In the genomic region with DNA sequence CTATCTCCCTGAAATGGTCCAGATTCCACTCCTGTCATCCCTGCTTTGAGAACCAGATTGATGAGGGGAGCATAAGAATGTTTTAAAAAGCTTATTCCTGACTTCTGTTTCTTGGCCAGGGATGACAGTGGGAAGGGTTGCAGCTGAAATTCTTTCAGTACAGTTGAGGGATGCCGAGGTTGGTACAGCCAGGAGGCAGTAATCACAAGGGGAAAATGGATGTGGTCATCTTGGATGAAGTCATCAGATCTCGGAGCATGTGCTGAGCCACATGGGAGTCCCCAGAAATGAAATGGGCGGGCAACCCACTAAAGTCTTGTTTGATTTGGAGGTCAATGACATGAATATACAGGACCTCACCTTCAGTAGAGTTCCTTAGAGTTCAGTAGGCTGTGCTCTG, we compare ENCODE assay signal across 1 cellular context.
TF ChIP-seq lines count a peak whose summit lies in the region.

No MANE protein-coding gene starts in this region.

TF ChIP-seq in K562, 482 proteins besides CTCF, POLR2A, EP300 and RAD21:
- TF ChIP-seq, protein P1, sequence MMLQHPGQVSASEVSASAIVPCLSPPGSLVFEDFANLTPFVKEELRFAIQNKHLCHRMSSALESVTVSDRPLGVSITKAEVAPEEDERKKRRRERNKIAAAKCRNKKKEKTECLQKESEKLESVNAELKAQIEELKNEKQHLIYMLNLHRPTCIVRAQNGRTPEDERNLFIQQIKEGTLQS (IDR thresholded peaks at IDR 0.05): peak; percentile 58
- TF ChIP-seq, protein P1 (CRISPR knock-in tag; conservative IDR thresholded peaks at IDR 0.05): no peak
- TF ChIP-seq JUND (IDR thresholded peaks at IDR 0.05; ENCODE audit: borderline replicate concordance, low read depth, low read length) (0 out of 2 replicates have a peak, but pooled peaks have one; percentile 6), JUND (tag; IDR thresholded peaks at IDR 0.05; ENCODE audit: borderline replicate concordance, low read depth, low read length) (no peak), FOXK1 (CRISPR knock-in tag; IDR thresholded peaks at IDR 0.05; ENCODE audit: borderline replicate concordance) (no peak), KLF1 (tag; IDR thresholded peaks at IDR 0.05) (no peak), SMARCA5 (IDR thresholded peaks at IDR 0.05) (no peak), L3MBTL2 (IDR thresholded peaks at IDR 0.05) (peak; percentile 20; the same call in 1 of the 2 replicates), SP2 (IDR thresholded peaks at IDR 0.05; ENCODE audit: extremely low read depth, low read depth, low read length, poor library complexity, severe bottlenecking) (no peak), SAFB2 (IDR thresholded peaks at IDR 0.05; ENCODE audit: borderline replicate concordance, low read depth, low read length, severe bottlenecking) (no peak), CBX5 (IDR thresholded peaks at IDR 0.05; ENCODE audit: borderline replicate concordance, low read depth) (no peak), KDM5B (IDR thresholded peaks at IDR 0.05; ENCODE audit: insufficient replicate concordance, low read depth, low read length) (no peak)
